Comparison of ENCODE assay signal across 8 cellular contexts in genomic region chr1:93080424-93080823, GRCh38. TPM values are rescaled to one million over a fixed set of nuclear protein-coding genes. Genes with fewer than 3 reads are reported as not detected.
DNase-seq lines count a peak whose midpoint lies in the region; ATAC-seq and TF ChIP-seq lines count a peak whose summit lies in the region.

No MANE protein-coding gene starts in this region.

- H3K9me3 ChIP-seq in MG63, result no peaks in the 10 kb centered on the region
- H3K9me3 ChIP-seq in naive thymus-derived CD4-positive, alpha-beta T cell (ENCODE audit: control insufficient read depth in 2 of 3, low read length in 3 of 3), result no peaks in the 10 kb centered on the region

- CTCF ChIA-PET in naive thymus-derived CD4-positive, alpha-beta T cell (lab: Charles Lee), result interaction anchor here (0.6 to 1.8 kb wide), 10 partner anchors 9 to 1963 kb away, joined by 3 to 7 read pairs (median 4); partner anchors contain the start of gene DIPK1A

- H3K36me3 ChIP-seq in MG63, result peaks cover 21% of the 10 kb centered on the region
- H3K36me3 ChIP-seq in naive thymus-derived CD4-positive, alpha-beta T cell (ENCODE audit: control insufficient read depth in 2 of 3, insufficient read depth in 3 of 3, low read length in 3 of 3), result peaks cover 0 to 9% (median 4%) of the 10 kb centered on the region in 3 experiments

- peak overlapping the region; percentile 94 to 99 (median 97) for H3K4me3 Mint-ChIP-seq in naive thymus-derived CD4-positive, alpha-beta T cell

- peaks cover 12 to 22% of the 10 kb centered on the region in 2 donors for H3K4me1 ChIP-seq in naive thymus-derived CD4-positive, alpha-beta T cell (ENCODE audit: control insufficient read depth in 2 of 2, insufficient read depth in 2 of 2, low read length in 2 of 2)

- peaks cover 0 to 4% (median 0%) of the 10 kb centered on the region in 11 donors for H3K9me3 Mint-ChIP-seq in naive thymus-derived CD4-positive, alpha-beta T cell

- H3K36me3 Mint-ChIP-seq in naive thymus-derived CD4-positive, alpha-beta T cell, result peaks cover 4 to 23% (median 20%) of the 10 kb centered on the region in 5 donors

- ATAC-seq in HG02571 (IDR thresholded peaks at IDR 0.05; ENCODE audit: unreplicated experiment) (peak; percentile 63), SK-N-SH treated with all-trans-retinoic acid at 6 μM for 48 hours (peak; percentile 77)
- peak; percentile 74 for ATAC-seq in naive thymus-derived CD4-positive, alpha-beta T cell

- intact Hi-C loops in naive thymus-derived CD4-positive, alpha-beta T cell (cut with micrococcal nuclease), result loop anchor here (1.0 to 5.0 kb wide), 8 partner anchors 37 to 548 kb away; no protein-coding TSS in a partner anchor

- H3K27me3 Mint-ChIP-seq in naive thymus-derived CD4-positive, alpha-beta T cell, result no peaks in the 10 kb centered on the region

- peaks cover 41 to 66% (median 55%) of the 10 kb centered on the region in 7 donors for H3K4me1 Mint-ChIP-seq in naive thymus-derived CD4-positive, alpha-beta T cell

- H3K27ac Mint-ChIP-seq in naive thymus-derived CD4-positive, alpha-beta T cell, result peak overlapping the region; percentile 88 to 99 (median 94)

- DNase-seq in ACHN, result peak; percentile 79
- peak; percentile 69 for DNase-seq in GM10266 (ENCODE audit: extremely low spot score)
- no peak for DNase-seq in MG63
- no peak for DNase-seq in epithelial cell of proximal tubule (ENCODE audit: low read depth)
- DNase-seq in naive thymus-derived CD4-positive, alpha-beta T cell, result peak in 7 of 9 donors; percentile 23 to 59 (median 48)
- no peak for DNase-seq in activated CD8-positive, alpha-beta memory T cell treated with anti-CD3 and anti-CD28 coated beads for 24 hours

- TF ChIP-seq CTCF in GM10266 (IDR thresholded peaks at IDR 0.05; ENCODE audit: control insufficient read depth, insufficient read depth, low read depth, missing control alignments), result peak; percentile 73
- TF ChIP-seq CTCF in epithelial cell of proximal tubule (conservative IDR thresholded peaks at IDR 0.05; ENCODE audit: low read depth, low read length), result peak; percentile 53

- POLR2A ChIA-PET in naive thymus-derived CD4-positive, alpha-beta T cell (lab: Charles Lee), result interaction anchor here (0.6 to 3.5 kb wide), 11 partner anchors 9 to 766 kb away, joined by 3 to 22 read pairs (median 4); partner anchors contain the start of genes DIPK1A, DR1 and TMED5

- H3K4me3 ChIP-seq in MG63, result peak overlapping the region; percentile 89
- H3K4me3 ChIP-seq in epithelial cell of proximal tubule (ENCODE audit: low read depth, low read length), result peak overlapping the region; percentile 91
- peak overlapping the region; percentile 88 for H3K4me3 ChIP-seq in naive thymus-derived CD4-positive, alpha-beta T cell (ENCODE audit: low read length)

- no peaks in the 10 kb centered on the region for H3K27me3 ChIP-seq in MG63
- H3K27me3 ChIP-seq in naive thymus-derived CD4-positive, alpha-beta T cell (ENCODE audit: control insufficient read depth in 2 of 2, insufficient read depth in 2 of 2, low read length in 2 of 2), result no peaks in the 10 kb centered on the region

- peak overlapping the region; percentile 93 for H3K27ac ChIP-seq in naive thymus-derived CD4-positive, alpha-beta T cell (ENCODE audit: low read depth, low read length)

- in situ Hi-C loops in ACHN (cut with HindIII; ENCODE audit: low pct_ligation_motif_present, low pct_unique_long_range_greater_than_20kb, low sequenced_read_pairs), result no loop called here

TF ChIP-seq in SK-N-SH treated with all-trans-retinoic acid at 6 μM for 48 hours, 23 proteins besides CTCF, POLR2A, EP300 and RAD21:
- TF ChIP-seq SNAI2 (CRISPR knock-in tag; IDR thresholded peaks at IDR 0.05), result no peak
TF ChIP-seq in SK-N-SH treated with all-trans-retinoic acid at 6 μM for 48 hours: peak in this region for 0.

RNA-seq across cellular contexts. Expression of gene MTF2, which starts 1.3 kb away (rescaled TPM):
- 2.8 and 23.8 TPM in 2 replicates for total RNA-seq in MG63 (2014; rRNA removed; shearing (Covaris generic); ENCODE audit: low replicate concordance)
- total RNA-seq in epithelial cell of proximal tubule, result 23.9 and 26.3 TPM in 2 replicates
- total RNA-seq in naive thymus-derived CD4-positive, alpha-beta T cell, result 10 to 100 TPM; 35.3 to 63.1 (median 47.1) TPM
- polyA plus RNA-seq in naive thymus-derived CD4-positive, alpha-beta T cell, result 10 to 100 TPM; 75.9 to 77.9 TPM

Comparison
In these comparisons a context has a peak if more than half of its experiments do, and no peak if none do; other contexts are left out.
1. DNase-seq: peak in ACHN (single experiment), GM10266 (single experiment) and naive thymus-derived CD4-positive, alpha-beta T cell (7 of 9); none in MG63 (single experiment), epithelial cell of proximal tubule (single experiment) and activated CD8-positive, alpha-beta memory T cell treated with anti-CD3 and anti-CD28 coated beads for 24 hours (single experiment).
2. Peak in every context shown above with its lines, with median percentiles within 50 percentile points of each other: ATAC-seq and H3K4me3 ChIP-seq.